In genomic region chr12:105420659-105421240, GRCh38 we compare ENCODE assay signal across 9 cellular contexts.
DNase-seq lines count a peak whose midpoint lies in the region; ATAC-seq, FAIRE-seq and TF ChIP-seq lines count a peak whose summit lies in the region.
"Had no signal": no experiment of that assay in that cellular context is flagged by ENCODE, and none has a peak within 500 bp of the region (broad histone marks: within the 10 kb centered on the region; RNA-seq: fewer than 3 reads in every experiment).

No MANE protein-coding gene starts in this region.

- DNase-seq in D721Med (ENCODE audit: insufficient read length, low spot score) (peak; percentile 31), NCI-H345 (lab: John Stamatoyannopoulos, UW) (peak; percentile 76), cerebellum (ENCODE audit: low spot score) (peak; percentile 78), left kidney (ENCODE audit: low read depth, low spot score) (peak; percentile 87)
- peak; percentile 25 to 66 for DNase-seq in activated CD4-positive, alpha-beta T cell treated with anti-CD3 and anti-CD28 coated beads for 24 hours (ENCODE audit: low read depth in 2 of 2)
- DNase-seq in stimulated activated CD4-positive, alpha-beta T cell treated with anti-CD3 and anti-CD28 coated beads, Interleukin-4, amount 100 ng/mL, for 4 hours: peak; percentile 22 to 57

- TF ChIP-seq CTCF in D721Med (IDR thresholded peaks at IDR 0.05; ENCODE audit: insufficient read depth, missing control alignments): peak; percentile 96

- ATAC-seq in HG02798 (IDR thresholded peaks at IDR 0.05; ENCODE audit: poor library complexity, unreplicated experiment): peak; percentile 57
- no peak for ATAC-seq in GM19452 (IDR thresholded peaks at IDR 0.05; ENCODE audit: unreplicated experiment)

- FAIRE-seq in D721Med (lab: Jason Lieb, UNC): peak; percentile 69
- FAIRE-seq: TTC549 had no signal

Comparison
In these comparisons a context has a peak if more than half of its experiments do, and no peak if none do; other contexts are left out.
1. DNase-seq: peak in every context shown above with its lines; median percentile 87 in left kidney; 78 in cerebellum; 76 in NCI-H345; 46 in activated CD4-positive, alpha-beta T cell treated with anti-CD3 and anti-CD28 coated beads for 24 hours; 40 in stimulated activated CD4-positive, alpha-beta T cell treated with anti-CD3 and anti-CD28 coated beads, Interleukin-4, amount 100 ng/mL, for 4 hours; 31 in D721Med.